In the genomic region with DNA sequence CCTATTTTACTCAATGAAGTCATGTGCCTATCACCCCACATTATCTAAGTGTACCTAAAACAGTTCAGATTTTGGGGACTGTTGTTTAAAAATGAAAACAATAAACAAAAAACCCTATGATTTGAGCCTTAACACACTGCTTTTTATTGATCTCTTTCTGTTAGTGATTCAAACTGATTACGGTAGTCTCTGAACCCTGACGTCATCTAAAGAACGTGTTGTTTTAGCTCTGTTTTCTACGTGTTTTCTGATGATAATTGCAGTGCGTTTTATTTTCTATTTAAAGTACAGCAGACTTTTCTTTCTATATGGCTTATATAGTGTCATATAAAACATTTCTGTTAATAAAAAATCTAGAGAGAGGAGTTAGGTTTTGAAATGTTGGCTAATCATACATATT, we compare ENCODE assay signal across 28 cellular contexts.
"Had no signal": no experiment of that assay in that cellular context is flagged by ENCODE, and none has a peak within 500 bp of the region (broad histone marks: within the 10 kb centered on the region; RNA-seq: fewer than 3 reads in every experiment).

No MANE protein-coding gene starts in this region.

- H3K4me3 Mint-ChIP-seq: stimulated activated effector memory CD8-positive, alpha-beta T cell treated with anti-CD3 and anti-CD28 coated beads, Interleukin-12 subunit alpha, Interleukin-12 subunit beta, amount 100 ng/mL, for 72 hours; stimulated activated naive B cell treated with anti-CD40 and anti-IgM and Interleukin-4, amounts not matched to agents 10 μg/mL and 1 μg/mL and 100 μg/mL, for 72 hours; stimulated activated naive CD8-positive, alpha-beta T cell treated with anti-CD3 and anti-CD28 coated beads, Interleukin-15, amount 100 ng/mL, for 72 hours; stimulated activated naive CD8-positive, alpha-beta T cell treated with anti-CD3 and anti-CD28 coated beads, Interleukin-15, Interleukin-2, amounts not matched to agents 100 ng/mL and 50 ng/mL, for 24 hours; type B pancreatic cell had no signal

- DNase-seq: stimulated activated CD4-positive, alpha-beta T cell treated with anti-CD3 and anti-CD28 coated beads, Interleukin-2, amount 100 ng/mL, for 48 hours; stimulated activated CD4-positive, alpha-beta T cell treated with anti-CD3 and anti-CD28 coated beads, Interleukin-4, amount 100 ng/mL, for 1 hour; stimulated activated CD4-positive, alpha-beta T cell treated with anti-CD3 and anti-CD28 coated beads, Interleukin-4, amount 100 ng/mL, for 24 hours; stimulated activated CD4-positive, alpha-beta T cell treated with anti-CD3 and anti-CD28 coated beads, Interleukin-4, amount 100 ng/mL, for 4 hours; stimulated activated CD8-positive, alpha-beta memory T cell treated with anti-CD3 and anti-CD28 coated beads, Interleukin-4, amount 100 ng/mL, for 48 hours; stimulated activated naive B cell treated with anti-CD40 and anti-IgM and Interleukin-4, amounts not matched to agents 10 μg/mL and 1 μg/mL and 100 μg/mL, for 72 hours; stimulated activated naive CD4-positive, alpha-beta T cell; stimulated activated naive CD4-positive, alpha-beta T cell treated with Interleukin-2 at 50 U/mL for 16 hours; stimulated activated naive CD8-positive, alpha-beta T cell treated with anti-CD3 and anti-CD28 coated beads, Interleukin-15, amount 100 ng/mL, for 72 hours; stimulated activated naive CD8-positive, alpha-beta T cell treated with anti-CD3 and anti-CD28 coated beads, Interleukin-15, Interleukin-2, amounts not matched to agents 100 U/mL and 50 U/mL, for 24 hours; stomach; substantia nigra; testis; thyroid gland; tibial artery; transverse colon; trophoblast cell; upper lobe of left lung; upper lobe of right lung; uterus had no signal

- H3K27me3 ChIP-seq: stomach, suprapubic skin, testis, thyroid gland, tibial artery, tibial nerve, transverse colon, upper lobe of left lung, upper lobe of right lung, uterus, vagina had no signal

- ATAC-seq: stimulated activated effector memory CD8-positive, alpha-beta T cell treated with anti-CD3 and anti-CD28 coated beads, Interleukin-12 subunit alpha, Interleukin-12 subunit beta, amount 100 ng/mL, for 72 hours; stimulated activated naive B cell treated with anti-CD40 and anti-IgM and Interleukin-4, amounts not matched to agents 10 μg/mL and 1 μg/mL and 100 μg/mL, for 72 hours; stimulated activated naive CD8-positive, alpha-beta T cell treated with anti-CD3 and anti-CD28 coated beads, Interleukin-15, amount 100 ng/mL, for 72 hours; stimulated activated naive CD8-positive, alpha-beta T cell treated with anti-CD3 and anti-CD28 coated beads, Interleukin-15, Interleukin-2, amounts not matched to agents 100 U/mL and 50 U/mL, for 24 hours; upper lobe of right lung had no signal

- H3K27me3 Mint-ChIP-seq: stimulated activated naive B cell treated with anti-CD40 and anti-IgM and Interleukin-4, amounts not matched to agents 10 μg/mL and 1 μg/mL and 100 μg/mL, for 72 hours; stimulated activated naive CD8-positive, alpha-beta T cell treated with anti-CD3 and anti-CD28 coated beads, Interleukin-15, amount 100 ng/mL, for 72 hours; stimulated activated naive CD8-positive, alpha-beta T cell treated with anti-CD3 and anti-CD28 coated beads, Interleukin-15, Interleukin-2, amounts not matched to agents 100 ng/mL and 50 ng/mL, for 24 hours; type B pancreatic cell had no signal

- FAIRE-seq: urothelium cell line had no signal

- H3K36me3 ChIP-seq: stomach, suprapubic skin, thoracic aorta, thyroid gland, tibial artery, transverse colon, upper lobe of left lung, upper lobe of right lung, uterus, vagina had no signal

- H3K4me1 ChIP-seq: stomach, suprapubic skin, testis, thyroid gland, tibial artery, tibial nerve, transverse colon, upper lobe of left lung, upper lobe of right lung, uterus, vagina had no signal

- H3K9me3 ChIP-seq: stomach, suprapubic skin, testis, thoracic aorta, thyroid gland, tibial artery, tibial nerve, transverse colon, upper lobe of left lung, upper lobe of right lung, uterus, vagina had no signal

- H3K27ac Mint-ChIP-seq: stimulated activated effector memory CD8-positive, alpha-beta T cell treated with anti-CD3 and anti-CD28 coated beads, Interleukin-12 subunit alpha, Interleukin-12 subunit beta, amount 100 ng/mL, for 72 hours; stimulated activated naive B cell treated with anti-CD40 and anti-IgM and Interleukin-4, amounts not matched to agents 10 μg/mL and 1 μg/mL and 100 μg/mL, for 72 hours; stimulated activated naive CD8-positive, alpha-beta T cell treated with anti-CD3 and anti-CD28 coated beads, Interleukin-15, amount 100 ng/mL, for 72 hours; stimulated activated naive CD8-positive, alpha-beta T cell treated with anti-CD3 and anti-CD28 coated beads, Interleukin-15, Interleukin-2, amounts not matched to agents 100 ng/mL and 50 ng/mL, for 24 hours; type B pancreatic cell had no signal

- H3K36me3 Mint-ChIP-seq: stimulated activated effector memory CD8-positive, alpha-beta T cell treated with anti-CD3 and anti-CD28 coated beads, Interleukin-12 subunit alpha, Interleukin-12 subunit beta, amount 100 ng/mL, for 72 hours; stimulated activated naive B cell treated with anti-CD40 and anti-IgM and Interleukin-4, amounts not matched to agents 10 μg/mL and 1 μg/mL and 100 μg/mL, for 72 hours; type B pancreatic cell had no signal

- H3K27ac ChIP-seq: stomach, suprapubic skin, testis, thoracic aorta, thyroid gland, tibial artery, tibial nerve, transverse colon, upper lobe of left lung, upper lobe of right lung, uterus, vagina had no signal

- H3K9me3 Mint-ChIP-seq: stimulated activated effector memory CD8-positive, alpha-beta T cell treated with anti-CD3 and anti-CD28 coated beads, Interleukin-12 subunit alpha, Interleukin-12 subunit beta, amount 100 ng/mL, for 72 hours; stimulated activated naive B cell treated with anti-CD40 and anti-IgM and Interleukin-4, amounts not matched to agents 10 μg/mL and 1 μg/mL and 100 μg/mL, for 72 hours; stimulated activated naive CD8-positive, alpha-beta T cell treated with anti-CD3 and anti-CD28 coated beads, Interleukin-15, amount 100 ng/mL, for 72 hours; stimulated activated naive CD8-positive, alpha-beta T cell treated with anti-CD3 and anti-CD28 coated beads, Interleukin-15, Interleukin-2, amounts not matched to agents 100 ng/mL and 50 ng/mL, for 24 hours; type B pancreatic cell had no signal

- H3K4me3 ChIP-seq: stomach, suprapubic skin, testis, thoracic aorta, thyroid gland, tibial artery, tibial nerve, transverse colon, upper lobe of left lung, upper lobe of right lung, uterus, vagina had no signal

- H3K4me1 Mint-ChIP-seq: stimulated activated effector memory CD8-positive, alpha-beta T cell treated with anti-CD3 and anti-CD28 coated beads, Interleukin-12 subunit alpha, Interleukin-12 subunit beta, amount 100 ng/mL, for 72 hours; stimulated activated naive B cell treated with anti-CD40 and anti-IgM and Interleukin-4, amounts not matched to agents 10 μg/mL and 1 μg/mL and 100 μg/mL, for 72 hours; stimulated activated naive CD8-positive, alpha-beta T cell treated with anti-CD3 and anti-CD28 coated beads, Interleukin-15, amount 100 ng/mL, for 72 hours had no signal
